Comparison of ENCODE assay signal across 1 cellular context in genomic region chr4:98995183-98996055, GRCh38.
TF ChIP-seq lines count a peak whose summit lies in the region.

Gene METAP1, plus strand, starts transcription at chr4:98995721. Its CDS starts 33 bp downstream, at chr4:98995754.

TF ChIP-seq in H1, 55 proteins besides CTCF, POLR2A, EP300 and RAD21:
- TF ChIP-seq CBX5 (IDR thresholded peaks at IDR 0.05; ENCODE audit: low read depth, low read length) (no peak), BRCA1 (IDR thresholded peaks at IDR 0.05; ENCODE audit: low read depth, low read length) (no peak), ASH2L (IDR thresholded peaks at IDR 0.05; ENCODE audit: low read length) (peak; percentile 86), NANOG (IDR thresholded peaks at IDR 0.05; ENCODE audit: insufficient read depth, low read depth, low read length, poor library complexity, severe bottlenecking) (no peak), SP4 (IDR thresholded peaks at IDR 0.05; ENCODE audit: low read length) (peak; percentile 66; the same call in 1 of the 2 replicates), KDM4A (IDR thresholded peaks at IDR 0.05; ENCODE audit: low read depth, low read length, severe bottlenecking) (peak; percentile 77), CTBP2 (IDR thresholded peaks at IDR 0.05; ENCODE audit: borderline replicate concordance, insufficient read depth, insufficient read length, low read length) (no peak), TEAD4 (IDR thresholded peaks at IDR 0.05; ENCODE audit: low read depth, low read length) (no peak), SRF (IDR thresholded peaks at IDR 0.05; ENCODE audit: low read depth, low read length) (no peak), RFX5 (IDR thresholded peaks at IDR 0.05; ENCODE audit: borderline replicate concordance, low read depth, low read length) (no peak), MAFK (IDR thresholded peaks at IDR 0.05; ENCODE audit: low read depth, low read length) (no peak), JUND (IDR thresholded peaks at IDR 0.05; ENCODE audit: low read length) (no peak), EGR1 (IDR thresholded peaks at IDR 0.05; ENCODE audit: borderline replicate concordance, low read depth, low read length) (0 out of 2 replicates have a peak, but pooled peaks have one; percentile 11), TCF12 (IDR thresholded peaks at IDR 0.05; ENCODE audit: low read depth, low read length) (0 out of 2 replicates have a peak, but pooled peaks have one; percentile 29), SIRT6 (IDR thresholded peaks at IDR 0.05; ENCODE audit: low read length) (no peak), YY1 (IDR thresholded peaks at IDR 0.05; ENCODE audit: low read depth, low read length) (peak; percentile 85), TAF7 (optimal IDR thresholded peaks at IDR 0.05; ENCODE audit: borderline replicate concordance, low read depth, low read length) (peak; percentile 74), SP1 (IDR thresholded peaks at IDR 0.05; ENCODE audit: low read depth, low read length) (0 out of 2 replicates have a peak, but pooled peaks have one; percentile 7), RNF2 (IDR thresholded peaks at IDR 0.05; ENCODE audit: borderline replicate concordance, low read depth, low read length, missing control alignments, poor library complexity, severe bottlenecking) (no peak), PHF8 (conservative IDR thresholded peaks at IDR 0.05; ENCODE audit: low read depth, low read length) (peak; percentile 96), EZH2 (IDR thresholded peaks at IDR 0.05; ENCODE audit: low read depth, low read length, severe bottlenecking) (no peak), E2F6 (IDR thresholded peaks at IDR 0.05) (0 out of 2 replicates have a peak, but pooled peaks have one; percentile 26), CHD7 (IDR thresholded peaks at IDR 0.05; ENCODE audit: insufficient replicate concordance, low read length) (no peak), TBP (IDR thresholded peaks at IDR 0.05; ENCODE audit: low read depth, low read length) (peak; percentile 68; the same call in 1 of the 2 replicates), FOSL1 (IDR thresholded peaks at IDR 0.05; ENCODE audit: insufficient read depth, low read depth, low read length) (no peak), BACH1 (IDR thresholded peaks at IDR 0.05; ENCODE audit: low read length) (no peak), CREB1 (IDR thresholded peaks at IDR 0.05) (peak; percentile 68; the same call in 1 of the 2 replicates), HDAC2 (IDR thresholded peaks at IDR 0.05; ENCODE audit: borderline replicate concordance in 1 of 2, low read depth in 2 of 2, low read length in 2 of 2) (peak; percentile 23 to 52; a peak in 2 of 4 replicates), ATF3 (IDR thresholded peaks at IDR 0.05; ENCODE audit: insufficient read depth, low read depth, low read length) (no peak), POU5F1 (IDR thresholded peaks at IDR 0.05; ENCODE audit: low read depth, low read length) (no peak), ZNF274 (IDR thresholded peaks at IDR 0.05; ENCODE audit: borderline replicate concordance, extremely low read depth, low read length) (no peak), RBBP5 (IDR thresholded peaks at IDR 0.05; ENCODE audit: borderline replicate concordance, low read depth, low read length) (0 out of 2 replicates have a peak, but pooled peaks have one; percentile 95), MAX (IDR thresholded peaks at IDR 0.05) (peak; percentile 57), ATF2 (IDR thresholded peaks at IDR 0.05; ENCODE audit: low read length) (no peak), TAF1 (IDR thresholded peaks at IDR 0.05; ENCODE audit: low read depth, low read length) (peak; percentile 81), CHD2 (IDR thresholded peaks at IDR 0.05; ENCODE audit: low read length) (no peak), POLR2AphosphoS5 (IDR thresholded peaks at IDR 0.05; ENCODE audit: low read depth, low read length) (peak; percentile 92; the same call in 1 of the 2 replicates), CEBPB (IDR thresholded peaks at IDR 0.05; ENCODE audit: low read depth, low read length) (no peak), KDM5A (IDR thresholded peaks at IDR 0.05; ENCODE audit: low read length) (no peak), BCL11A (IDR thresholded peaks at IDR 0.05; ENCODE audit: low read depth in 2 of 2, low read length in 2 of 2) (no peak), USF2 (IDR thresholded peaks at IDR 0.05; ENCODE audit: low read length) (no peak), NRF1 (IDR thresholded peaks at IDR 0.05; ENCODE audit: low read depth, low read length) (no peak), SUZ12 (IDR thresholded peaks at IDR 0.05; ENCODE audit: low read length) (no peak), GTF2F1 (IDR thresholded peaks at IDR 0.05; ENCODE audit: borderline replicate concordance, low read depth, low read length) (no peak), SIX5 (IDR thresholded peaks at IDR 0.05; ENCODE audit: low read depth, low read length) (no peak), GABPA (IDR thresholded peaks at IDR 0.05; ENCODE audit: borderline replicate concordance, insufficient read depth, low read length) (no peak), KDM1A (IDR thresholded peaks at IDR 0.05; ENCODE audit: borderline replicate concordance, low read length) (no peak), CBX8 (IDR thresholded peaks at IDR 0.05; ENCODE audit: borderline replicate concordance, low read depth, low read length) (no peak), RXRA (IDR thresholded peaks at IDR 0.05; ENCODE audit: insufficient read depth, low read depth, low read length) (0 out of 2 replicates have a peak, but pooled peaks have one; percentile 57), SIN3A (conservative IDR thresholded peaks at IDR 0.05 in 1 of 2, IDR thresholded peaks at IDR 0.05 in 1 of 2; ENCODE audit: low read depth in 1 of 2, low read length in 2 of 2) (peak; percentile 43 to 72; a peak in 2 of 4 replicates), SAP30 (IDR thresholded peaks at IDR 0.05; ENCODE audit: insufficient read depth, insufficient replicate concordance, low read length) (no peak)
